Comparison of ENCODE assay signal across 2 cellular contexts in the genomic region with DNA sequence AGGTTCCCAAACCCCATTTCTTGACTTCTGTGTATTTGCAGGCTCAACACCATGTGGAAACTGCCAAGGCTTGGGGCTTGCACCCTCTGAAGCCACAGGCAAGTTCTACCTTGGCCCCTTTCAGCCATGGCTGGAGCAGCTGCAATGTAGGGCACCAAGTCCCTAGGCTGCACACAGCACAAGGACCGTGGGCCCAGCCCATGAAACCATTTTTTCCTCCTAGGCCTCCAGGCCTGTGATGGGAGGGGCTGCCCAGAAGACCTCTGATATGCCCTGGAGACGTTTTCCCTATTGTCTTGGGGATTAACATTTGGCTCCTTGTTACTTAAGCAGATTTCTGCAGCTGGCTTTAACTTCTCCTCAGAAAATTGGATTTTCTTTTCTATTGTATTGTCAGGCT. TPM values are rescaled to one million over a fixed set of nuclear protein-coding genes. Genes with fewer than 3 reads are reported as not detected.
"Had no signal": no experiment of that assay in that cellular context is flagged by ENCODE, and none has a peak within 500 bp of the region (broad histone marks: within the 10 kb centered on the region; RNA-seq: fewer than 3 reads in every experiment).

No MANE protein-coding gene starts in this region.

RNA-seq across cellular contexts. Expression of a gene that starts 24.0 kb away (rescaled TPM):
- total RNA-seq: G401, GM12878 had no signal
- polyA plus RNA-seq: GM12878 had no signal
